23 cellular contexts compared by ENCODE assay signal in genomic region chr6:106643061-106643460, GRCh38. TPM values are rescaled to one million over a fixed set of nuclear protein-coding genes. Genes with fewer than 3 reads are reported as not detected.
DNase-seq lines count a peak whose midpoint lies in the region; ATAC-seq, FAIRE-seq and TF ChIP-seq lines count a peak whose summit lies in the region.
"Had no signal": no experiment of that assay in that cellular context is flagged by ENCODE, and none has a peak within 500 bp of the region (broad histone marks: within the 10 kb centered on the region; RNA-seq: fewer than 3 reads in every experiment).

No MANE protein-coding gene starts in this region.

- ATAC-seq in A549, result no peak
- ATAC-seq: Panc1 had no signal

- H3K27me3 ChIP-seq in bronchial epithelial cell (ENCODE audit: control insufficient read depth, insufficient read depth, low read length), result no peaks in the 10 kb centered on the region
- no peaks in the 10 kb centered on the region for H3K27me3 ChIP-seq in spleen (replicated peaks in 1 of 7)
- H3K27me3 ChIP-seq in ovary, result no peaks in the 10 kb centered on the region
- H3K27me3 ChIP-seq: MG63, SJSA1 had no signal

- CTCF ChIA-PET in A549 (lab: Yijun Ruan, JAX) (interaction anchor here (0.7 to 1.0 kb wide), 2 partner anchors 11 to 336 kb away, joined by 3 read pairs; no protein-coding TSS in a partner anchor), OCI-LY7 (lab: Charles Lee; ENCODE audit: unreplicated experiment) (no interaction called here)

- peaks cover 68% of the 10 kb centered on the region for H3K79me2 ChIP-seq in OCI-LY7 (ENCODE audit: insufficient read depth, low read depth, low read length)

- H3K27ac ChIP-seq in A549, result peak overlapping the region in 1 of 2 experiments; percentile 51; a peak in 1 of 6 replicates
- no peak overlapping the region for H3K27ac ChIP-seq in spleen
- H3K27ac ChIP-seq in OCI-LY7 (ENCODE audit: low read depth, low read length, poor library complexity, severe bottlenecking), result no peak overlapping the region
- H3K27ac ChIP-seq in ovary, result no peak overlapping the region
- H3K27ac ChIP-seq: SJSA1 had no signal

- H3K36me3 ChIP-seq in bronchial epithelial cell (ENCODE audit: control insufficient read depth, insufficient read depth, low read length) (peaks cover 3% of the 10 kb centered on the region), spleen (peaks cover 0 to 78% (median 48%) of the 10 kb centered on the region in 6 donors), OCI-LY7 (ENCODE audit: insufficient read depth, low read length) (peaks cover 87% of the 10 kb centered on the region), ovary (no peaks in the 10 kb centered on the region)

- TF ChIP-seq POLR2A in A549 (IDR thresholded peaks at IDR 0.05; ENCODE audit: low read length) (no peak), spleen (IDR thresholded peaks at IDR 0.05) (no peak), ovary (IDR thresholded peaks at IDR 0.05) (no peak)

- POLR2A ChIA-PET in A549 (lab: Yijun Ruan, JAX), result no interaction called here
- POLR2A ChIA-PET in OCI-LY7 (lab: Charles Lee), result interaction anchor here (1.0 kb wide), 1 partner anchor 13 kb away, joined by 3 read pairs; no protein-coding TSS in a partner anchor

- TF ChIP-seq RAD21 in A549 (conservative IDR thresholded peaks at IDR 0.05 in 1 of 2, IDR thresholded peaks at IDR 0.05 in 1 of 2), result no peak

- TF ChIP-seq CTCF in A549 (IDR thresholded peaks at IDR 0.05), result no peak
- no peak for TF ChIP-seq CTCF in bronchial epithelial cell (IDR thresholded peaks at IDR 0.05; ENCODE audit: insufficient read depth, low read length, severe bottlenecking)
- no peak for TF ChIP-seq CTCF in foreskin fibroblast (IDR thresholded peaks at IDR 0.05; ENCODE audit: low read depth, low read length)
- no peak for TF ChIP-seq CTCF in spleen (IDR thresholded peaks at IDR 0.05 in 8 of 11, conservative IDR thresholded peaks at IDR 0.05 in 3 of 11)
- TF ChIP-seq CTCF in OCI-LY7 (conservative IDR thresholded peaks at IDR 0.05; ENCODE audit: low read length), result no peak
- no peak for TF ChIP-seq CTCF in ovary (IDR thresholded peaks at IDR 0.05)

- no peaks in the 10 kb centered on the region for H3K9me2 ChIP-seq in OCI-LY7 (ENCODE audit: insufficient read depth, low read length)

- H3K4me1 ChIP-seq in A549, result peaks cover 8% of the 10 kb centered on the region; the same call in 1 of the 3 replicates
- peaks cover 0 to 29% (median 21%) of the 10 kb centered on the region in 6 donors for H3K4me1 ChIP-seq in spleen
- H3K4me1 ChIP-seq in OCI-LY7 (ENCODE audit: insufficient read depth, low read length, poor library complexity, severe bottlenecking), result peaks cover 56% of the 10 kb centered on the region
- H3K4me1 ChIP-seq in ovary (ENCODE audit: insufficient read depth), result no peaks in the 10 kb centered on the region
- H3K4me1 ChIP-seq: HAP-1, SJSA1 had no signal

- no peak overlapping the region for H2AFZ ChIP-seq in OCI-LY7 (ENCODE audit: low read length)

- no TSS peak for BruUV-seq in OCI-LY7 (replicated peaks; lab: Mats Ljungman, UMichigan)

- TF ChIP-seq EP300 in A549 (IDR thresholded peaks at IDR 0.05) (no peak), ovary (IDR thresholded peaks at IDR 0.05) (no peak)

- DNase-seq in A549 (ENCODE audit: low read depth in 1 of 2, low spot score in 1 of 2) (no peak), HCEC 1CT (peak; percentile 55), bronchial epithelial cell (ENCODE audit: low read depth) (peak; percentile 13), foreskin fibroblast (peak; percentile 34 to 37), spleen (no peak), OCI-LY7 (ENCODE audit: low spot score) (no peak), ovary (no peak), cerebellum (ENCODE audit: low spot score) (no peak)
- DNase-seq: C1 segment of cervical spinal cord; CD8-positive, alpha-beta memory T cell; Karpas-422; MG63; NCI-H1048; NCI-H1436; NCI-H2029; NCI-H345; NCI-H524 treated with DMSO at 0.1 percent for 48 hours had no signal

- 56% methylated on average over 2 of the region's 2 CpGs for WGBS in A549 (ENCODE audit: missing lambda C conversion rate)
- WGBS in spleen, 5 donors, result 72 to 100% (median 97%) methylated on average over 2 of the region's 2 CpGs
- WGBS in ovary, 3 donors, result 75 to 100% (median 98%) methylated on average over 2 of the region's 2 CpGs

- H3K4me3 ChIP-seq in A549 (no peak overlapping the region), bronchial epithelial cell (ENCODE audit: low read depth, low read length) (no peak overlapping the region), foreskin fibroblast (ENCODE audit: low read depth in 1 of 2, low read length in 2 of 2) (no peak overlapping the region), spleen (no peak overlapping the region), OCI-LY7 (ENCODE audit: low read depth, low read length, poor library complexity, severe bottlenecking) (no peak overlapping the region), ovary (no peak overlapping the region)
- H3K4me3 ChIP-seq: HAP-1, MG63, SJSA1 had no signal

- H4K20me1 ChIP-seq in OCI-LY7 (ENCODE audit: insufficient read depth, low read length), result no peaks in the 10 kb centered on the region

- FAIRE-seq in A549 (lab: Jason Lieb, UNC) (no peak), bronchial epithelial cell (lab: Jason Lieb, UNC) (no peak)
- FAIRE-seq: A204.1, D721Med, HTR-8/SVneo had no signal

- H3K9me3 ChIP-seq in A549 (no peaks in the 10 kb centered on the region), spleen (no peaks in the 10 kb centered on the region), OCI-LY7 (ENCODE audit: low read length) (no peaks in the 10 kb centered on the region), ovary (no peaks in the 10 kb centered on the region)
- H3K9me3 ChIP-seq: HAP-1, MG63, SJSA1 had no signal

- H3K4me2 ChIP-seq in A549 (peak overlapping the region; percentile 23; the same call in 1 of the 3 replicates), OCI-LY7 (ENCODE audit: low read length) (no peak overlapping the region)

- intact Hi-C loops in spleen (cut with DNase I; ENCODE audit: low total_unique reads), result no loop called here
- intact Hi-C loops in OCI-LY7 (cut with micrococcal nuclease; ENCODE audit: unreplicated experiment), result no loop called here
- intact Hi-C loops in ovary (cut with DNase I), result no loop called here

TF ChIP-seq in A549, 52 proteins besides CTCF, POLR2A, EP300 and RAD21 (continues in another document):
- TF ChIP-seq CBX2 (IDR thresholded peaks at IDR 0.05; ENCODE audit: borderline replicate concordance, low read depth), result no peak
- TF ChIP-seq E2F6 (IDR thresholded peaks at IDR 0.05; ENCODE audit: borderline replicate concordance, low read depth), result no peak
- TF ChIP-seq SMC3 (IDR thresholded peaks at IDR 0.05), result no peak
- TF ChIP-seq RCOR1 (IDR thresholded peaks at IDR 0.05; ENCODE audit: low read depth, low read length), result no peak
- no peak for TF ChIP-seq FOSB (CRISPR knock-in tag; IDR thresholded peaks at IDR 0.05)
- TF ChIP-seq HDAC2 (IDR thresholded peaks at IDR 0.05), result no peak
- TF ChIP-seq EHMT2 (IDR thresholded peaks at IDR 0.05; ENCODE audit: low read depth), result no peak
- no peak for TF ChIP-seq RARB (CRISPR knock-in tag; IDR thresholded peaks at IDR 0.05)
- TF ChIP-seq, protein P1, sequence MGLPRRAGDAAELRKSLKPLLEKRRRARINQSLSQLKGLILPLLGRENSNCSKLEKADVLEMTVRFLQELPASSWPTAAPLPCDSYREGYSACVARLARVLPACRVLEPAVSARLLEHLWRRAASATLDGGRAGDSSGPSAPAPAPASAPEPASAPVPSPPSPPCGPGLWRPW (IDR thresholded peaks at IDR 0.05), result no peak
- TF ChIP-seq ZC3H11A (IDR thresholded peaks at IDR 0.05), result no peak
- no peak for TF ChIP-seq CHD2 (IDR thresholded peaks at IDR 0.05; ENCODE audit: low read length, partially characterized antibody)
- no peak for TF ChIP-seq JUN (IDR thresholded peaks at IDR 0.05)
- no peak for TF ChIP-seq POLR2AphosphoS2 (conservative IDR thresholded peaks at IDR 0.05; ENCODE audit: low read length)
- TF ChIP-seq PHF8 (IDR thresholded peaks at IDR 0.05; ENCODE audit: borderline replicate concordance, low read depth), result no peak
- TF ChIP-seq KDM1A (IDR thresholded peaks at IDR 0.05; ENCODE audit: low read depth), result no peak
- TF ChIP-seq MAX (IDR thresholded peaks at IDR 0.05), result no peak
- no peak for TF ChIP-seq MAFK (IDR thresholded peaks at IDR 0.05; ENCODE audit: partially characterized antibody)

RNA-seq across cellular contexts. Expression of gene QRSL1, which starts 13.7 kb away (rescaled TPM):
- polyA plus RNA-seq in A549 (2011; rRNA removed) (13.5 and 15.9 TPM in 2 replicates), A549 (2017; fragmentation: RNase III; extraction: RNeasy Plus Mini Kit Qiagen cat#74134 plus additional on column Dnase treatment) (11.1 to 12.4 TPM (median 11.5 TPM) in 3 replicates), spleen (10 to 100 TPM; 18.2 to 23.1 (median 21.6) TPM), ovary (10 to 100 TPM in 1 of 2 donors, 1 to 10 TPM in 1; 6.8 to 11.5 TPM)
- polyA plus RNA-seq in A549 (2012; cell fraction: cytosol; rRNA removed), result 4.5 and 5.4 TPM in 2 replicates
- 2.1 and 3.1 TPM in 2 replicates for polyA plus RNA-seq in A549 (2012; cell fraction: nucleus; rRNA removed)
- polyA minus RNA-seq in A549 (2011; rRNA and poly(A)+ RNA removed), result 9.2 and 9.6 TPM in 2 replicates
- total RNA-seq in bronchial epithelial cell (13.4 and 22.6 TPM in 2 replicates), spleen (10 to 100 TPM; 16.4 to 27.9 (median 20.2) TPM), OCI-LY7 (2022) (71.8 and 77.9 TPM in 2 replicates), ovary (10 to 100 TPM in 2 of 7 donors, 1 to 10 TPM in 5; 6.4 to 15.7 (median 8.6) TPM), cerebellum (20.7 TPM)
- total RNA-seq in OCI-LY7 (2014; rRNA removed; shearing (Covaris generic)), result 63.9 and 65.7 TPM in 2 replicates

RNA-seq across cellular contexts. Expression of gene RTN4IP1, which starts 13.8 kb away (rescaled TPM):
- polyA plus RNA-seq in A549 (2011; rRNA removed) (13.5 and 15.1 TPM in 2 replicates), A549 (2017; fragmentation: RNase III; extraction: RNeasy Plus Mini Kit Qiagen cat#74134 plus additional on column Dnase treatment) (12.6 to 13.9 TPM (median 13.6 TPM) in 3 replicates), spleen (1 to 10 TPM; 4.7 to 8.2 (median 6.5) TPM), ovary (1 to 10 TPM; 2.4 to 5.2 TPM)
- polyA plus RNA-seq in A549 (2012; cell fraction: cytosol; rRNA removed), result 6.0 and 6.9 TPM in 2 replicates
- 2.5 and 3.9 TPM in 2 replicates for polyA plus RNA-seq in A549 (2012; cell fraction: nucleus; rRNA removed)
- polyA minus RNA-seq in A549 (2011; rRNA and poly(A)+ RNA removed), result 5.5 and 7.2 TPM in 2 replicates
- total RNA-seq in bronchial epithelial cell (6.8 and 7.6 TPM in 2 replicates), spleen (1 to 10 TPM; 3.9 to 9.1 (median 6.7) TPM), OCI-LY7 (2022) (51.4 and 58.1 TPM in 2 replicates), ovary (1 to 10 TPM; 2.0 to 4.8 (median 3.0) TPM), cerebellum (9.6 TPM)
- 25.2 TPM in 2 replicates for total RNA-seq in OCI-LY7 (2014; rRNA removed; shearing (Covaris generic))

Comparison
In these comparisons a context has a peak if more than half of its experiments do, and no peak if none do; other contexts are left out.
1. DNase-seq: peak in HCEC 1CT (single experiment), bronchial epithelial cell (single experiment) and foreskin fibroblast (2 of 2); none in A549 (0 of 2), spleen (single experiment), OCI-LY7 (single experiment), ovary (0 of 5) and cerebellum (single experiment).